Comparison of ENCODE assay signal across 1 cellular context in the genomic region with DNA sequence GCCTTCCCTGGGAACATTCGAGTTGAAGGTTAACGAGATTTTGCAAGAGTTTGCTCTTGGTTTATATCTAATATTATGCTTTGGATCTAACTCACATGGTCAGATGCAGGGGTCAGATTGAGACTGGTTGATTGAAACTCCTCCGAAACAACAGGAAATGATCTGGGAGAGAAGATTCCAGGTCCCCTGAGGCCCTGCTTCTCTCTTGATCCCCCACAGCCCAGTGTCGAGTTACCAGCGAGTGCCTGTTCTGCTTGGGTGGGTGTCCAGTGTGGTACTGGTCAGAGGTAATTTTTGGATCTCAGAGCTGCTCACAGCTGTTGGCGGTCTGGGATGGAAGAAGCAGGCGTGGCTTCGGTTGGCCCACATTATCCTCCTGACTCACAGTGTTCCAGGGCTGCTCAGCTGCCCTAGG.
TF ChIP-seq lines count a peak whose summit lies in the region.

No MANE protein-coding gene starts in this region.

TF ChIP-seq in IMR-90, 13 proteins besides CTCF, POLR2A, EP300 and RAD21:
- no peak for TF ChIP-seq CEBPB (IDR thresholded peaks at IDR 0.05; ENCODE audit: low read depth, low read length)
- no peak for TF ChIP-seq BHLHE40 (IDR thresholded peaks at IDR 0.05; ENCODE audit: low read depth, low read length)
- no peak for TF ChIP-seq RFX5 (IDR thresholded peaks at IDR 0.05; ENCODE audit: low read depth, low read length)
- TF ChIP-seq CHD1 (IDR thresholded peaks at IDR 0.05; ENCODE audit: low read depth, low read length), result no peak
- TF ChIP-seq MAFK (IDR thresholded peaks at IDR 0.05; ENCODE audit: low read depth, low read length), result no peak
- no peak for TF ChIP-seq NFE2L2 (IDR thresholded peaks at IDR 0.05; ENCODE audit: low read depth, low read length)
- no peak for TF ChIP-seq SMC3 (IDR thresholded peaks at IDR 0.05; ENCODE audit: low read depth, low read length)
- no peak for TF ChIP-seq ELK1 (IDR thresholded peaks at IDR 0.05; ENCODE audit: borderline replicate concordance, low read depth, low read length)
- TF ChIP-seq, protein P1, sequence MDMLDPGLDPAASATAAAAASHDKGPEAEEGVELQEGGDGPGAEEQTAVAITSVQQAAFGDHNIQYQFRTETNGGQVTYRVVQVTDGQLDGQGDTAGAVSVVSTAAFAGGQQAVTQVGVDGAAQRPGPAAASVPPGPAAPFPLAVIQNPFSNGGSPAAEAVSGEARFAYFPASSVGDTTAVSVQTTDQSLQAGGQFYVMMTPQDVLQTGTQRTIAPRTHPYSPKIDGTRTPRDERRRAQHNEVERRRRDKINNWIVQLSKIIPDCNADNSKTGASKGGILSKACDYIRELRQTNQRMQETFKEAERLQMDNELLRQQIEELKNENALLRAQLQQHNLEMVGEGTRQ (IDR thresholded peaks at IDR 0.05; ENCODE audit: low read depth, low read length), result 0 out of 2 replicates have a peak, but pooled peaks have one; percentile 2
- peak; percentile 39; the same call in 1 of the 2 replicates for TF ChIP-seq FOS (IDR thresholded peaks at IDR 0.05; ENCODE audit: low read depth, low read length)
- no peak for TF ChIP-seq MXI1 (IDR thresholded peaks at IDR 0.05; ENCODE audit: borderline replicate concordance, low read depth, low read length)
- TF ChIP-seq MAZ (IDR thresholded peaks at IDR 0.05; ENCODE audit: borderline replicate concordance, low read depth, low read length), result no peak
- no peak for TF ChIP-seq RCOR1 (IDR thresholded peaks at IDR 0.05; ENCODE audit: insufficient replicate concordance, low read length)
